ENCODE assay signal across 1 cellular context in the genomic region with DNA sequence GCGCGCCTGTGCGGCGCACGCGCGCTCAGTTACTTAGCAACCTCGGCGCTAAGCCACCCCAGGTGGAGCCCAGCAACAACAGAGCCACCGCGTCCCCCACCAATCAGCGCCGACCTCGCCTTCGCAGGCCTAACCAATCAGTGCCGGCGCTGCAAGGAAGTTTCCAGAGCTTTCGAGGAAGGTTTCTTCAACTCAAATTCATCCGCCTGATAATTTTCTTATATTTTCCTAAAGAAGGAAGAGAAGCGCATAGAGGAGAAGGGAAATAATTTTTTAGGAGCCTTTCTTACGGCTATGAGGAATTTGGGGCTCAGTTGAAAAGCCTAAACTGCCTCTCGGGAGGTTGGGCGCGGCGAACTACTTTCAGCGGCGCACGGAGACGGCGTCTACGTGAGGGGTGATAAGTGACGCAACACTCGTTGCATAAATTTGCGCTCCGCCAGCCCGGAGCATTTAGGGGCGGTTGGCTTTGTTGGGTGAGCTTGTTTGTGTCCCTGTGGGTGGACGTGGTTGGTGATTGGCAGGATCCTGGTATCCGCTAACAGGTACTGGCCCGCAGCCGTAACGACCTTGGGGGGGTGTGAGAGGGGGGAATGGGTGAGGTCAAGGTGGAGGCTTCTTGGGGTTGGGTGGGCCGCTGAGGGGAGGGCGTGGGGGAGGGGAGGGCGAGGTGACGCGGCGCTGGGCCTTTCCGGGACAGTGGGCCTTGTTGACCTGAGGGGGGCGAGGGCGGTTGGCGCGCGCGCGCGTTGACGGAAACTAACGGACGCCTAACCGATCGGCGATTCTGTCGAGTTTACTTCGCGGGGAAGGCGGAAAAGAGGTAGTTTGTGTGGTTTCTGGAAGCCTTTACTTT.
A peak's percentile ranks its signal among the peaks of the same experiment; 100 is the strongest.
TF ChIP-seq lines count a peak whose summit lies in the region.

A gene (plus strand): TSS at position 452 of the 856 bp plus-strand sequence. CDS start 817 bp downstream, outside the sequence.

TF ChIP-seq in HepG2, 621 proteins besides CTCF, POLR2A, EP300 and RAD21 (continued from another document and continues in another):
- TF ChIP-seq ZNF333 (CRISPR knock-in tag; IDR thresholded peaks at IDR 0.05; ENCODE audit: borderline replicate concordance) = 0 out of 2 replicates have a peak, but pooled peaks have one; percentile 13
- peak; percentile 89; the same call in 1 of the 2 replicates for TF ChIP-seq ZNF761 (CRISPR knock-in tag; conservative IDR thresholded peaks at IDR 0.05)
- TF ChIP-seq ZNF598 (CRISPR knock-in tag; IDR thresholded peaks at IDR 0.05; ENCODE audit: borderline replicate concordance) = no peak
- TF ChIP-seq STAT5B (CRISPR knock-in tag; IDR thresholded peaks at IDR 0.05) = 0 out of 2 replicates have a peak, but pooled peaks have one; percentile 5
- no peak for TF ChIP-seq CCDC6 (CRISPR knock-in tag; IDR thresholded peaks at IDR 0.05)
- TF ChIP-seq ZNF724P (CRISPR knock-in tag; IDR thresholded peaks at IDR 0.05; ENCODE audit: borderline replicate concordance) = 0 out of 2 replicates have a peak, but pooled peaks have one; percentile 48
- no peak for TF ChIP-seq ADNP (CRISPR knock-in tag; IDR thresholded peaks at IDR 0.05)
- TF ChIP-seq ZNF296 (CRISPR knock-in tag; conservative IDR thresholded peaks at IDR 0.05) = 0 out of 2 replicates have a peak, but pooled peaks have one; percentile 18
- TF ChIP-seq, protein P1, sequence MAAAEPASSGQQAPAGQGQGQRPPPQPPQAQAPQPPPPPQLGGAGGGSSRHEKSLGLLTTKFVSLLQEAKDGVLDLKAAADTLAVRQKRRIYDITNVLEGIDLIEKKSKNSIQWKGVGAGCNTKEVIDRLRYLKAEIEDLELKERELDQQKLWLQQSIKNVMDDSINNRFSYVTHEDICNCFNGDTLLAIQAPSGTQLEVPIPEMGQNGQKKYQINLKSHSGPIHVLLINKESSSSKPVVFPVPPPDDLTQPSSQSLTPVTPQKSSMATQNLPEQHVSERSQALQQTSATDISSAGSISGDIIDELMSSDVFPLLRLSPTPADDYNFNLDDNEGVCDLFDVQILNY (CRISPR knock-in tag; conservative IDR thresholded peaks at IDR 0.05) = 0 out of 2 replicates have a peak, but pooled peaks have one; percentile 2
- TF ChIP-seq ZNF652 (CRISPR knock-in tag; IDR thresholded peaks at IDR 0.05; ENCODE audit: borderline replicate concordance, low read depth) = no peak
- TF ChIP-seq ZNF563 (CRISPR knock-in tag; IDR thresholded peaks at IDR 0.05) = peak; percentile 76
- TF ChIP-seq U2AF1 (optimal IDR thresholded peaks at IDR 0.05; ENCODE audit: low read depth, low read length) = peak; percentile 23
- TF ChIP-seq, protein P2, sequence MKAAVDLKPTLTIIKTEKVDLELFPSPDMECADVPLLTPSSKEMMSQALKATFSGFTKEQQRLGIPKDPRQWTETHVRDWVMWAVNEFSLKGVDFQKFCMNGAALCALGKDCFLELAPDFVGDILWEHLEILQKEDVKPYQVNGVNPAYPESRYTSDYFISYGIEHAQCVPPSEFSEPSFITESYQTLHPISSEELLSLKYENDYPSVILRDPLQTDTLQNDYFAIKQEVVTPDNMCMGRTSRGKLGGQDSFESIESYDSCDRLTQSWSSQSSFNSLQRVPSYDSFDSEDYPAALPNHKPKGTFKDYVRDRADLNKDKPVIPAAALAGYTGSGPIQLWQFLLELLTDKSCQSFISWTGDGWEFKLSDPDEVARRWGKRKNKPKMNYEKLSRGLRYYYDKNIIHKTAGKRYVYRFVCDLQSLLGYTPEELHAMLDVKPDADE (CRISPR knock-in tag; IDR thresholded peaks at IDR 0.05) = no peak
- TF ChIP-seq ZNF225 (CRISPR knock-in tag; IDR thresholded peaks at IDR 0.05) = no peak
- TF ChIP-seq ARNT2 (CRISPR knock-in tag; IDR thresholded peaks at IDR 0.05; ENCODE audit: low read depth) = peak; percentile 74; the same call in 1 of the 2 replicates
- TF ChIP-seq, protein P3, sequence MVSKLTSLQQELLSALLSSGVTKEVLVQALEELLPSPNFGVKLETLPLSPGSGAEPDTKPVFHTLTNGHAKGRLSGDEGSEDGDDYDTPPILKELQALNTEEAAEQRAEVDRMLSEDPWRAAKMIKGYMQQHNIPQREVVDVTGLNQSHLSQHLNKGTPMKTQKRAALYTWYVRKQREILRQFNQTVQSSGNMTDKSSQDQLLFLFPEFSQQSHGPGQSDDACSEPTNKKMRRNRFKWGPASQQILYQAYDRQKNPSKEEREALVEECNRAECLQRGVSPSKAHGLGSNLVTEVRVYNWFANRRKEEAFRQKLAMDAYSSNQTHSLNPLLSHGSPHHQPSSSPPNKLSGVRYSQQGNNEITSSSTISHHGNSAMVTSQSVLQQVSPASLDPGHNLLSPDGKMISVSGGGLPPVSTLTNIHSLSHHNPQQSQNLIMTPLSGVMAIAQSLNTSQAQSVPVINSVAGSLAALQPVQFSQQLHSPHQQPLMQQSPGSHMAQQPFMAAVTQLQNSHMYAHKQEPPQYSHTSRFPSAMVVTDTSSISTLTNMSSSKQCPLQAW (CRISPR knock-in tag; IDR thresholded peaks at IDR 0.05) = no peak; the same call in 1 of the 2 replicates
- TF ChIP-seq ZNF570 (CRISPR knock-in tag; IDR thresholded peaks at IDR 0.05; ENCODE audit: borderline replicate concordance) = no peak
- no peak for TF ChIP-seq HHEX (CRISPR knock-in tag; IDR thresholded peaks at IDR 0.05)
- TF ChIP-seq ZNF234 (CRISPR knock-in tag; conservative IDR thresholded peaks at IDR 0.05) = no peak
- TF ChIP-seq, protein P4, sequence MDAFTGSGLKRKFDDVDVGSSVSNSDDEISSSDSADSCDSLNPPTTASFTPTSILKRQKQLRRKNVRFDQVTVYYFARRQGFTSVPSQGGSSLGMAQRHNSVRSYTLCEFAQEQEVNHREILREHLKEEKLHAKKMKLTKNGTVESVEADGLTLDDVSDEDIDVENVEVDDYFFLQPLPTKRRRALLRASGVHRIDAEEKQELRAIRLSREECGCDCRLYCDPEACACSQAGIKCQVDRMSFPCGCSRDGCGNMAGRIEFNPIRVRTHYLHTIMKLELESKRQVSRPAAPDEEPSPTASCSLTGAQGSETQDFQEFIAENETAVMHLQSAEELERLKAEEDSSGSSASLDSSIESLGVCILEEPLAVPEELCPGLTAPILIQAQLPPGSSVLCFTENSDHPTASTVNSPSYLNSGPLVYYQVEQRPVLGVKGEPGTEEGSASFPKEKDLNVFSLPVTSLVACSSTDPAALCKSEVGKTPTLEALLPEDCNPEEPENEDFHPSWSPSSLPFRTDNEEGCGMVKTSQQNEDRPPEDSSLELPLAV (CRISPR knock-in tag; conservative IDR thresholded peaks at IDR 0.05; ENCODE audit: low read depth) = no peak
- peak; percentile 45; the same call in 1 of the 2 replicates for TF ChIP-seq FOXK2 (IDR thresholded peaks at IDR 0.05)
- TF ChIP-seq KDM1A (CRISPR knock-in tag; IDR thresholded peaks at IDR 0.05) = no peak
- TF ChIP-seq, protein P5, sequence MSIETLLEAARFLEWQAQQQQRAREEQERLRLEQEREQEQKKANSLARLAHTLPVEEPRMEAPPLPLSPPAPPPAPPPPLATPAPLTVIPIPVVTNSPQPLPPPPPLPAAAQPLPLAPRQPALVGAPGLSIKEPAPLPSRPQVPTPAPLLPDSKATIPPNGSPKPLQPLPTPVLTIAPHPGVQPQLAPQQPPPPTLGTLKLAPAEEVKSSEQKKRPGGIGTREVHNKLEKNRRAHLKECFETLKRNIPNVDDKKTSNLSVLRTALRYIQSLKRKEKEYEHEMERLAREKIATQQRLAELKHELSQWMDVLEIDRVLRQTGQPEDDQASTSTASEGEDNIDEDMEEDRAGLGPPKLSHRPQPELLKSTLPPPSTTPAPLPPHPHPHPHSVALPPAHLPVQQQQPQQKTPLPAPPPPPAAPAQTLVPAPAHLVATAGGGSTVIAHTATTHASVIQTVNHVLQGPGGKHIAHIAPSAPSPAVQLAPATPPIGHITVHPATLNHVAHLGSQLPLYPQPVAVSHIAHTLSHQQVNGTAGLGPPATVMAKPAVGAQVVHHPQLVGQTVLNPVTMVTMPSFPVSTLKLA (IDR thresholded peaks at IDR 0.05) = peak; percentile 55; the same call in 1 of the 2 replicates
- TF ChIP-seq GABPB1 (CRISPR knock-in tag; IDR thresholded peaks at IDR 0.05) = peak; percentile 67; the same call in 1 of the 2 replicates
- no peak for TF ChIP-seq REXO4 (CRISPR knock-in tag; IDR thresholded peaks at IDR 0.05; ENCODE audit: borderline replicate concordance)
- no peak for TF ChIP-seq IKZF4 (CRISPR knock-in tag; IDR thresholded peaks at IDR 0.05; ENCODE audit: borderline replicate concordance, low read depth, not compliant biosample characterization)
- TF ChIP-seq KLF16 (CRISPR knock-in tag; IDR thresholded peaks at IDR 0.05) = peak in 1 of 2 experiments; percentile 87; a peak in 2 of 4 replicates
- TF ChIP-seq NR3C1 (CRISPR knock-in tag; IDR thresholded peaks at IDR 0.05) = no peak
- no peak; the same call in 1 of the 2 replicates for TF ChIP-seq TARDBP (CRISPR knock-in tag; IDR thresholded peaks at IDR 0.05)
- TF ChIP-seq, protein P6, sequence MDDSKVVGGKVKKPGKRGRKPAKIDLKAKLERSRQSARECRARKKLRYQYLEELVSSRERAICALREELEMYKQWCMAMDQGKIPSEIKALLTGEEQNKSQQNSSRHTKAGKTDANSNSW (CRISPR knock-in tag; IDR thresholded peaks at IDR 0.05; ENCODE audit: borderline replicate concordance) = no peak
- peak; percentile 59; the same call in 1 of the 2 replicates for TF ChIP-seq ZNF792 (CRISPR knock-in tag; IDR thresholded peaks at IDR 0.05)
- peak; percentile 64 for TF ChIP-seq KDM5A (IDR thresholded peaks at IDR 0.05; ENCODE audit: borderline replicate concordance, low read length)
- peak; percentile 78 for TF ChIP-seq ZEB1 (IDR thresholded peaks at IDR 0.05; ENCODE audit: insufficient replicate concordance, low read depth)
- TF ChIP-seq ELF4 (CRISPR knock-in tag; IDR thresholded peaks at IDR 0.05; ENCODE audit: borderline replicate concordance) = no peak
- TF ChIP-seq, protein P7, sequence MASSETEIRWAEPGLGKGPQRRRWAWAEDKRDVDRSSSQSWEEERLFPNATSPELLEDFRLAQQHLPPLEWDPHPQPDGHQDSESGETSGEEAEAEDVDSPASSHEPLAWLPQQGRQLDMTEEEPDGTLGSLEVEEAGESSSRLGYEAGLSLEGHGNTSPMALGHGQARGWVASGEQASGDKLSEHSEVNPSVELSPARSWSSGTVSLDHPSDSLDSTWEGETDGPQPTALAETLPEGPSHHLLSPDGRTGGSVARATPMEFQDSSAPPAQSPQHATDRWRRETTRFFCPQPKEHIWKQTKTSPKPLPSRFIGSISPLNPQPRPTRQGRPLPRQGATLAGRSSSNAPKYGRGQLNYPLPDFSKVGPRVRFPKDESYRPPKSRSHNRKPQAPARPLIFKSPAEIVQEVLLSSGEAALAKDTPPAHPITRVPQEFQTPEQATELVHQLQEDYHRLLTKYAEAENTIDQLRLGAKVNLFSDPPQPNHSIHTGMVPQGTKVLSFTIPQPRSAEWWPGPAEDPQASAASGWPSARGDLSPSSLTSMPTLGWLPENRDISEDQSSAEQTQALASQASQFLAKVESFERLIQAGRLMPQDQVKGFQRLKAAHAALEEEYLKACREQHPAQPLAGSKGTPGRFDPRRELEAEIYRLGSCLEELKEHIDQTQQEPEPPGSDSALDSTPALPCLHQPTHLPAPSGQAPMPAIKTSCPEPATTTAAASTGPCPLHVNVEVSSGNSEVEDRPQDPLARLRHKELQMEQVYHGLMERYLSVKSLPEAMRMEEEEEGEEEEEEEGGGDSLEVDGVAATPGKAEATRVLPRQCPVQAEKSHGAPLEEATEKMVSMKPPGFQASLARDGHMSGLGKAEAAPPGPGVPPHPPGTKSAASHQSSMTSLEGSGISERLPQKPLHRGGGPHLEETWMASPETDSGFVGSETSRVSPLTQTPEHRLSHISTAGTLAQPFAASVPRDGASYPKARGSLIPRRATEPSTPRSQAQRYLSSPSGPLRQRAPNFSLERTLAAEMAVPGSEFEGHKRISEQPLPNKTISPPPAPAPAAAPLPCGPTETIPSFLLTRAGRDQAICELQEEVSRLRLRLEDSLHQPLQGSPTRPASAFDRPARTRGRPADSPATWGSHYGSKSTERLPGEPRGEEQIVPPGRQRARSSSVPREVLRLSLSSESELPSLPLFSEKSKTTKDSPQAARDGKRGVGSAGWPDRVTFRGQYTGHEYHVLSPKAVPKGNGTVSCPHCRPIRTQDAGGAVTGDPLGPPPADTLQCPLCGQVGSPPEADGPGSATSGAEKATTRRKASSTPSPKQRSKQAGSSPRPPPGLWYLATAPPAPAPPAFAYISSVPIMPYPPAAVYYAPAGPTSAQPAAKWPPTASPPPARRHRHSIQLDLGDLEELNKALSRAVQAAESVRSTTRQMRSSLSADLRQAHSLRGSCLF (CRISPR knock-in tag; IDR thresholded peaks at IDR 0.05; ENCODE audit: borderline replicate concordance) = 0 out of 2 replicates have a peak, but pooled peaks have one; percentile 64
- TF ChIP-seq, protein P8, sequence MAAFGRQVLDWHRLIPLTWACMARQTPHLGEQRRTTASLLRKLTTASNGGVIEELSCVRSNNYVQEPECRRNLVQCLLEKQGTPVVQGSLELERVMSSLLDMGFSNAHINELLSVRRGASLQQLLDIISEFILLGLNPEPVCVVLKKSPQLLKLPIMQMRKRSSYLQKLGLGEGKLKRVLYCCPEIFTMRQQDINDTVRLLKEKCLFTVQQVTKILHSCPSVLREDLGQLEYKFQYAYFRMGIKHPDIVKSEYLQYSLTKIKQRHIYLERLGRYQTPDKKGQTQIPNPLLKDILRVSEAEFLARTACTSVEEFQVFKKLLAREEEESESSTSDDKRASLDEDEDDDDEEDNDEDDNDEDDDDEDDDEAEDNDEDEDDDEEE (CRISPR knock-in tag; IDR thresholded peaks at IDR 0.05) = no peak
- peak; percentile 51; the same call in 1 of the 2 replicates for TF ChIP-seq ZMAT3 (CRISPR knock-in tag; conservative IDR thresholded peaks at IDR 0.05)
- TF ChIP-seq MXI1 (IDR thresholded peaks at IDR 0.05; ENCODE audit: borderline replicate concordance, low read depth, low read length) = peak; percentile 54; the same call in 1 of the 3 replicates
- TF ChIP-seq ZNF10 (CRISPR knock-in tag; IDR thresholded peaks at IDR 0.05; ENCODE audit: borderline replicate concordance, low read depth) = no peak
- TF ChIP-seq ZNF335 (CRISPR knock-in tag; IDR thresholded peaks at IDR 0.05) = no peak
- TF ChIP-seq JUNB (CRISPR knock-in tag; IDR thresholded peaks at IDR 0.05; ENCODE audit: borderline replicate concordance) = peak; percentile 38; the same call in 1 of the 2 replicates
- peak; percentile 99 for TF ChIP-seq BCL6 (CRISPR knock-in tag; IDR thresholded peaks at IDR 0.05)
- TF ChIP-seq ZNF780A (CRISPR knock-in tag; IDR thresholded peaks at IDR 0.05) = no peak
- TF ChIP-seq, protein P9, sequence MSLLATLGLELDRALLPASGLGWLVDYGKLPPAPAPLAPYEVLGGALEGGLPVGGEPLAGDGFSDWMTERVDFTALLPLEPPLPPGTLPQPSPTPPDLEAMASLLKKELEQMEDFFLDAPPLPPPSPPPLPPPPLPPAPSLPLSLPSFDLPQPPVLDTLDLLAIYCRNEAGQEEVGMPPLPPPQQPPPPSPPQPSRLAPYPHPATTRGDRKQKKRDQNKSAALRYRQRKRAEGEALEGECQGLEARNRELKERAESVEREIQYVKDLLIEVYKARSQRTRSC (CRISPR knock-in tag; IDR thresholded peaks at IDR 0.05; ENCODE audit: low read depth) = no peak
- TF ChIP-seq FOSL1 (CRISPR knock-in tag; IDR thresholded peaks at IDR 0.05; ENCODE audit: borderline replicate concordance) = no peak
- no peak for TF ChIP-seq MAFF (IDR thresholded peaks at IDR 0.05; ENCODE audit: low read depth, low read length)
